26 cellular contexts compared by ENCODE assay signal in genomic region chr12:81092053-81092452, GRCh38.
"Had no signal": no experiment of that assay in that cellular context is flagged by ENCODE, and none has a peak within 500 bp of the region (broad histone marks: within the 10 kb centered on the region; RNA-seq: fewer than 3 reads in every experiment).

No MANE protein-coding gene starts in this region.

- FAIRE-seq: urothelium cell line had no signal

- H3K4me1 ChIP-seq: stomach, suprapubic skin, testis, tibial artery, transverse colon, upper lobe of left lung, upper lobe of right lung had no signal

- H3K4me3 ChIP-seq: stomach, suprapubic skin, testis, thoracic aorta, thyroid gland, tibial artery, transverse colon, upper lobe of left lung, upper lobe of right lung, uterus, vagina had no signal

- DNase-seq: stimulated activated CD4-positive, alpha-beta T cell treated with anti-CD3 and anti-CD28 coated beads, Interleukin-2, amount 100 ng/mL, for 48 hours; stimulated activated CD4-positive, alpha-beta T cell treated with anti-CD3 and anti-CD28 coated beads, Interleukin-4, amount 100 ng/mL, for 1 hour; stimulated activated CD4-positive, alpha-beta T cell treated with anti-CD3 and anti-CD28 coated beads, Interleukin-4, amount 100 ng/mL, for 24 hours; stimulated activated CD4-positive, alpha-beta T cell treated with anti-CD3 and anti-CD28 coated beads, Interleukin-4, amount 100 ng/mL, for 4 hours; stimulated activated CD8-positive, alpha-beta memory T cell treated with anti-CD3 and anti-CD28 coated beads, Interleukin-4, amount 100 ng/mL, for 48 hours; stimulated activated naive B cell treated with anti-CD40 and anti-IgM and Interleukin-4, amounts not matched to agents 10 μg/mL and 1 μg/mL and 100 μg/mL, for 72 hours; stimulated activated naive CD4-positive, alpha-beta T cell; stimulated activated naive CD4-positive, alpha-beta T cell treated with Interleukin-2 at 50 U/mL for 16 hours; stimulated activated naive CD8-positive, alpha-beta T cell treated with anti-CD3 and anti-CD28 coated beads, Interleukin-15, amount 100 ng/mL, for 72 hours; stimulated activated naive CD8-positive, alpha-beta T cell treated with anti-CD3 and anti-CD28 coated beads, Interleukin-15, Interleukin-2, amounts not matched to agents 100 U/mL and 50 U/mL, for 24 hours; stomach; substantia nigra; testis; thyroid gland; tibial artery; transverse colon; trophoblast cell; upper lobe of left lung; upper lobe of right lung; uterus had no signal

- H3K27ac ChIP-seq: stomach, suprapubic skin, testis, thoracic aorta, thyroid gland, tibial artery, transverse colon, upper lobe of left lung, upper lobe of right lung, uterus, vagina had no signal

- ATAC-seq: stimulated activated effector memory CD8-positive, alpha-beta T cell treated with anti-CD3 and anti-CD28 coated beads, Interleukin-12 subunit alpha, Interleukin-12 subunit beta, amount 100 ng/mL, for 72 hours; stimulated activated memory B cell treated with anti-CD40 and anti-IgM and Interleukin-4, amounts not matched to agents 10 μg/mL and 1 μg/mL and 100 μg/mL, for 72 hours; stimulated activated naive B cell treated with anti-CD40 and anti-IgM and Interleukin-4, amounts not matched to agents 10 μg/mL and 1 μg/mL and 100 μg/mL, for 72 hours; stimulated activated naive CD8-positive, alpha-beta T cell treated with anti-CD3 and anti-CD28 coated beads, Interleukin-15, amount 100 ng/mL, for 72 hours; stimulated activated naive CD8-positive, alpha-beta T cell treated with anti-CD3 and anti-CD28 coated beads, Interleukin-15, Interleukin-2, amounts not matched to agents 100 U/mL and 50 U/mL, for 24 hours; upper lobe of right lung had no signal

- H3K36me3 ChIP-seq: stomach, suprapubic skin, thoracic aorta, thyroid gland, tibial artery, transverse colon, upper lobe of left lung, upper lobe of right lung, uterus, vagina had no signal

- H3K9me3 ChIP-seq: stomach, suprapubic skin, testis, thoracic aorta, thyroid gland, tibial artery, transverse colon, upper lobe of left lung, upper lobe of right lung, uterus, vagina had no signal

- H3K27me3 ChIP-seq: stomach, suprapubic skin, testis, thyroid gland, tibial artery, transverse colon, upper lobe of left lung, upper lobe of right lung, uterus, vagina had no signal
